In genomic region chr22:18994056-18994455, GRCh38 we compare ENCODE assay signal across 21 cellular contexts. TPM values are rescaled to one million over a fixed set of nuclear protein-coding genes. Genes with fewer than 3 reads are reported as not detected.
DNase-seq lines count a peak whose midpoint lies in the region; ATAC-seq, FAIRE-seq and TF ChIP-seq lines count a peak whose summit lies in the region.
"Had no signal": no experiment of that assay in that cellular context is flagged by ENCODE, and none has a peak within 500 bp of the region (broad histone marks: within the 10 kb centered on the region; RNA-seq: fewer than 3 reads in every experiment).

No MANE protein-coding gene starts in this region.

- H3F3A ChIP-seq in neural progenitor cell (ENCODE audit: low read depth): no peaks in the 10 kb centered on the region

- H3K9me3 ChIP-seq in HepG2 (ENCODE audit: low read length): no peaks in the 10 kb centered on the region
- no peaks in the 10 kb centered on the region for H3K9me3 ChIP-seq in right lobe of liver
- H3K9me3 ChIP-seq in neural progenitor cell (ENCODE audit: low read depth): no peaks in the 10 kb centered on the region
- H3K9me3 ChIP-seq: BLaER1 had no signal

- H2AFZ ChIP-seq in HepG2 (ENCODE audit: low read length): no peak overlapping the region
- no peak overlapping the region for H2AFZ ChIP-seq in neural progenitor cell (replicated peaks)

- H3K79me2 ChIP-seq in HepG2 (ENCODE audit: insufficient read depth, low read length): no peaks in the 10 kb centered on the region
- no peaks in the 10 kb centered on the region for H3K79me2 ChIP-seq in neural progenitor cell (ENCODE audit: low read depth)

- WGBS in HepG2 (ENCODE audit: low lambda C conversion rate): 80% methylated on average over 1 of the region's 17 CpGs
- 40% methylated on average over 1 of the region's 17 CpGs for WGBS in right lobe of liver (ENCODE audit: insufficient coverage, low coverage, low lambda C conversion rate, missing lambda C conversion rate)

- H3K27ac ChIP-seq in HepG2 (ENCODE audit: extremely low read length, insufficient read depth, low read length): no peak overlapping the region
- H3K27ac ChIP-seq in right lobe of liver: no peak overlapping the region
- no peak overlapping the region for H3K27ac ChIP-seq in coronary artery
- H3K27ac ChIP-seq in neural progenitor cell: no peak overlapping the region
- H3K27ac ChIP-seq: HL-60 had no signal

- no peak for TF ChIP-seq POLR2A in HepG2 (IDR thresholded peaks at IDR 0.05; ENCODE audit: insufficient read depth in 1 of 2, low read depth in 2 of 2, low read length in 2 of 2)
- no peak for TF ChIP-seq POLR2A in right lobe of liver (IDR thresholded peaks at IDR 0.05)

- CTCF ChIA-PET in HepG2 (lab: Yijun Ruan, JAX; ENCODE audit: low intra/inter-chr PET ratio, low total read pairs): no interaction called here

- H3K9me3 Mint-ChIP-seq in neural progenitor cell (peaks cover 2% of the 10 kb centered on the region), type B pancreatic cell (no peaks in the 10 kb centered on the region)
- H3K9me3 Mint-ChIP-seq: CD8-positive, alpha-beta T cell; HFFc6 had no signal

- H3K4me3 ChIP-seq in HepG2 (replicated peaks in 1 of 3; ENCODE audit: insufficient read depth in 1 of 3, low read depth in 2 of 3, low read length in 3 of 3) (peak overlapping the region in 1 of 3 experiments; percentile 60; a peak in 1 of 6 replicates), right lobe of liver (no peak overlapping the region), coronary artery (no peak overlapping the region), neural progenitor cell (no peak overlapping the region)
- H3K4me3 ChIP-seq: BLaER1, GM12878 had no signal

- H3K27me3 Mint-ChIP-seq in neural progenitor cell (ENCODE audit: insufficient read depth, low read depth) (no peaks in the 10 kb centered on the region), type B pancreatic cell (peaks cover 33% of the 10 kb centered on the region)

- no peak for FAIRE-seq in HepG2 (lab: Jason Lieb, UNC)
- FAIRE-seq: GM12878 had no signal

- peak overlapping the region; percentile 90 for H3K4me2 ChIP-seq in HepG2 (ENCODE audit: low read depth, low read length)
- no peak overlapping the region for H3K4me2 ChIP-seq in neural progenitor cell

- no peak overlapping the region for H3K9ac ChIP-seq in HepG2 (ENCODE audit: insufficient read depth, low read depth, low read length)
- H3K9ac ChIP-seq in neural progenitor cell: no peak overlapping the region
- H3K9ac ChIP-seq: BLaER1 had no signal

- ATAC-seq in HepG2 (no peak), right lobe of liver (no peak), GM18861 (IDR thresholded peaks at IDR 0.05; ENCODE audit: unreplicated experiment) (no peak)
- ATAC-seq: CD8-positive, alpha-beta T cell; GM12878 had no signal

- in situ Hi-C loops in HepG2 (cut with HindIII; ENCODE audit: extremely low pct_ligation_motif_present, low pct_unique_long_range_greater_than_20kb): no loop called here

- TF ChIP-seq RAD21 in HepG2 (CRISPR knock-in tag; IDR thresholded peaks at IDR 0.05): no peak

- H3K36me3 ChIP-seq in HepG2 (replicated peaks in 1 of 2; ENCODE audit: control insufficient read depth in 1 of 2, insufficient read depth in 2 of 2, low read length in 2 of 2): no peaks in the 10 kb centered on the region
- no peaks in the 10 kb centered on the region for H3K36me3 ChIP-seq in right lobe of liver
- no peaks in the 10 kb centered on the region for H3K36me3 ChIP-seq in neural progenitor cell
- H3K36me3 ChIP-seq: BLaER1 had no signal

- H3K36me3 Mint-ChIP-seq in neural progenitor cell (no peaks in the 10 kb centered on the region), type B pancreatic cell (no peaks in the 10 kb centered on the region)
- H3K36me3 Mint-ChIP-seq: CD8-positive, alpha-beta T cell had no signal

- POLR2A ChIA-PET in HepG2 (lab: Yijun Ruan, JAX): no interaction called here

- TF ChIP-seq CTCF in HepG2 (CRISPR knock-in tag; IDR thresholded peaks at IDR 0.05): no peak
- TF ChIP-seq CTCF in right lobe of liver (IDR thresholded peaks at IDR 0.05): no peak
- no peak for TF ChIP-seq CTCF in coronary artery (IDR thresholded peaks at IDR 0.05)
- no peak for TF ChIP-seq CTCF in neural progenitor cell (IDR thresholded peaks at IDR 0.05)
- no peak for TF ChIP-seq CTCF in type B pancreatic cell (conservative IDR thresholded peaks at IDR 0.05)

- no TSS peak for BruUV-seq in HepG2 (replicated peaks; lab: Mats Ljungman, UMichigan)

- peaks cover 20% of the 10 kb centered on the region for H3K4me1 ChIP-seq in HepG2 (ENCODE audit: insufficient read depth, low read length)
- H3K4me1 ChIP-seq in right lobe of liver: peaks cover 0 to 4% (median 0%) of the 10 kb centered on the region in 4 donors
- H3K4me1 ChIP-seq in neural progenitor cell: peaks cover 10% of the 10 kb centered on the region

- H3K4me1 Mint-ChIP-seq in neural progenitor cell (peaks cover 24% of the 10 kb centered on the region), type B pancreatic cell (ENCODE audit: unreplicated experiment) (peaks cover 4% of the 10 kb centered on the region)

- no peaks in the 10 kb centered on the region for H4K20me1 ChIP-seq in HepG2 (ENCODE audit: insufficient read depth, low read length)
- no peaks in the 10 kb centered on the region for H4K20me1 ChIP-seq in neural progenitor cell (ENCODE audit: low read depth)
- H4K20me1 ChIP-seq: BLaER1 had no signal

- DNase-seq in HepG2 (ENCODE audit: low spot score): no peak
- DNase-seq in right lobe of liver: no peak
- DNase-seq in coronary artery (ENCODE audit: low spot score): peak; percentile 49
- no peak for DNase-seq in neural progenitor cell (ENCODE audit: low spot score)
- DNase-seq in type B pancreatic cell (ENCODE audit: extremely low spot score, unreplicated experiment): peak; percentile 57
- DNase-seq in activated CD8-positive, alpha-beta memory T cell treated with anti-CD3 and anti-CD28 coated beads for 24 hours: no peak
- no peak for DNase-seq in NCI-H345 (lab: John Stamatoyannopoulos, UW)
- DNase-seq: 8988T; CD8-positive, alpha-beta T cell; DMS 273 treated with DMSO at 0.1 percent for 48 hours; DND-41; EL; GOT3; H7; HFFc6; IMR-90 had no signal

- H3K27ac Mint-ChIP-seq in neural progenitor cell (peak overlapping the region; percentile 33), type B pancreatic cell (no peak overlapping the region)
- H3K27ac Mint-ChIP-seq: CD8-positive, alpha-beta T cell; HFFc6 had no signal

- intact Hi-C loops in HepG2 (cut with micrococcal nuclease; ENCODE audit: unreplicated experiment): no loop called here
- intact Hi-C loops in right lobe of liver (cut with DNase I): no loop called here

- TF ChIP-seq EP300 in HepG2 (IDR thresholded peaks at IDR 0.05; ENCODE audit: low read depth in 2 of 2, low read length in 2 of 2) (no peak), HepG2 (CRISPR knock-in tag; IDR thresholded peaks at IDR 0.05; ENCODE audit: borderline replicate concordance) (no peak)

- no peak overlapping the region for H3K4me3 Mint-ChIP-seq in neural progenitor cell
- no peak overlapping the region for H3K4me3 Mint-ChIP-seq in type B pancreatic cell
- H3K4me3 Mint-ChIP-seq: CD8-positive, alpha-beta T cell; HFFc6 had no signal

- H3K27me3 ChIP-seq in HepG2 (ENCODE audit: control insufficient read depth in 1 of 2, insufficient read depth in 2 of 2, low read length in 2 of 2) (peaks cover 5 to 29% of the 10 kb centered on the region in 2 experiments; a peak in 4 of 5 replicates), right lobe of liver (no peaks in the 10 kb centered on the region), neural progenitor cell (peaks cover 13% of the 10 kb centered on the region)
- H3K27me3 ChIP-seq: BLaER1 had no signal

TF ChIP-seq in HepG2, 621 proteins besides CTCF, POLR2A, EP300 and RAD21 (continues in another document):
- TF ChIP-seq MEIS1 (CRISPR knock-in tag; IDR thresholded peaks at IDR 0.05; ENCODE audit: borderline replicate concordance) (no peak), RXRA (CRISPR knock-in tag; IDR thresholded peaks at IDR 0.05) (no peak), ZNF296 (CRISPR knock-in tag; conservative IDR thresholded peaks at IDR 0.05) (no peak), NR2F1 (CRISPR knock-in tag; IDR thresholded peaks at IDR 0.05) (no peak)

RNA-seq across cellular contexts. Expression of gene PRODH, which starts 58.0 kb away (rescaled TPM):
- 0.29 TPM in 1 of 2 replicates, not detected in the other for total RNA-seq in HepG2 (2016; rRNA removed; fragmentation: Illumina TruSeq; extraction: Trizol)
- total RNA-seq in HepG2 (2016; cell fraction: cytosol; rRNA removed; fragmentation: Illumina TruSeq; extraction: Trizol; ENCODE audit: low read depth): not detected in 2 replicates
- 0.30 TPM in 1 of 2 replicates, not detected in the other for total RNA-seq in HepG2 (2016; cell fraction: insoluble cytoplasmic fraction; rRNA removed; fragmentation: Illumina TruSeq; extraction: Trizol)
- not detected in 2 replicates for total RNA-seq in HepG2 (2016; cell fraction: membrane; rRNA removed; fragmentation: Illumina TruSeq; extraction: Trizol)
- 0.22 and 0.50 TPM in 2 replicates for total RNA-seq in HepG2 (2016; cell fraction: nucleus; rRNA removed; fragmentation: Illumina TruSeq; extraction: Trizol)
- polyA plus RNA-seq in HepG2 (2011; rRNA removed): 0.30 and 0.76 TPM in 2 replicates
- polyA plus RNA-seq in HepG2 (2011; cell fraction: cytosol; rRNA removed): 0.04 and 0.29 TPM in 2 replicates
- polyA plus RNA-seq in HepG2 (2011; cell fraction: nucleus; rRNA removed): 7.8 and 9.7 TPM in 2 replicates
- 0.59 and 0.69 TPM in 2 replicates for polyA plus RNA-seq in HepG2 (2012)
- not detected in 2 replicates for polyA plus RNA-seq in HepG2 (2016; cell fraction: cytosol; fragmentation: Illumina TruSeq; extraction: Trizol; ENCODE audit: low read depth)
- not detected in 2 replicates for polyA plus RNA-seq in HepG2 (2016; cell fraction: insoluble cytoplasmic fraction; fragmentation: Illumina TruSeq; extraction: Trizol; ENCODE audit: low read depth)
- not detected in 2 replicates for polyA plus RNA-seq in HepG2 (2016; cell fraction: membrane; fragmentation: Illumina TruSeq; extraction: Trizol; ENCODE audit: low read depth)
- 0.76 and 1.5 TPM in 2 replicates for polyA plus RNA-seq in HepG2 (2016; cell fraction: nucleus; fragmentation: Illumina TruSeq; extraction: Trizol; ENCODE audit: insufficient read depth, low read depth)
- 0.26 and 0.62 TPM in 2 replicates for polyA minus RNA-seq in HepG2 (2011; rRNA and poly(A)+ RNA removed; ENCODE audit: low replicate concordance)
- polyA minus RNA-seq in HepG2 (2011; cell fraction: cytosol; rRNA and poly(A)+ RNA removed): 0.88 TPM in 1 of 2 replicates, not detected in the other
- polyA minus RNA-seq in HepG2 (2011; cell fraction: nucleus; rRNA and poly(A)+ RNA removed): 2.1 and 2.6 TPM in 2 replicates
- 10 to 100 TPM in 1 of 6 experiments, 1 to 10 TPM in 4, under 1 TPM in 1; 0.86 to 31.0 (median 3.8) TPM for total RNA-seq in right lobe of liver
- total RNA-seq in neural progenitor cell (ENCODE audit: low replicate concordance): 9.3 and 18.8 TPM in 2 replicates
- total RNA-seq in type B pancreatic cell (ENCODE audit: low replicate concordance): 16.1 and 19.0 TPM in 2 replicates
- total RNA-seq: CD8-positive, alpha-beta T cell; HFFc6; IMR-90 had no signal
- polyA plus RNA-seq: AG04450 had no signal

Comparison
In these comparisons a context has a peak if more than half of its experiments do, and no peak if none do; other contexts are left out.
1. DNase-seq: peak in coronary artery (single experiment) and type B pancreatic cell (single experiment); none in HepG2 (single experiment), right lobe of liver (0 of 3), neural progenitor cell (single experiment), activated CD8-positive, alpha-beta memory T cell treated with anti-CD3 and anti-CD28 coated beads for 24 hours (single experiment) and NCI-H345 (single experiment).